In the genomic region with DNA sequence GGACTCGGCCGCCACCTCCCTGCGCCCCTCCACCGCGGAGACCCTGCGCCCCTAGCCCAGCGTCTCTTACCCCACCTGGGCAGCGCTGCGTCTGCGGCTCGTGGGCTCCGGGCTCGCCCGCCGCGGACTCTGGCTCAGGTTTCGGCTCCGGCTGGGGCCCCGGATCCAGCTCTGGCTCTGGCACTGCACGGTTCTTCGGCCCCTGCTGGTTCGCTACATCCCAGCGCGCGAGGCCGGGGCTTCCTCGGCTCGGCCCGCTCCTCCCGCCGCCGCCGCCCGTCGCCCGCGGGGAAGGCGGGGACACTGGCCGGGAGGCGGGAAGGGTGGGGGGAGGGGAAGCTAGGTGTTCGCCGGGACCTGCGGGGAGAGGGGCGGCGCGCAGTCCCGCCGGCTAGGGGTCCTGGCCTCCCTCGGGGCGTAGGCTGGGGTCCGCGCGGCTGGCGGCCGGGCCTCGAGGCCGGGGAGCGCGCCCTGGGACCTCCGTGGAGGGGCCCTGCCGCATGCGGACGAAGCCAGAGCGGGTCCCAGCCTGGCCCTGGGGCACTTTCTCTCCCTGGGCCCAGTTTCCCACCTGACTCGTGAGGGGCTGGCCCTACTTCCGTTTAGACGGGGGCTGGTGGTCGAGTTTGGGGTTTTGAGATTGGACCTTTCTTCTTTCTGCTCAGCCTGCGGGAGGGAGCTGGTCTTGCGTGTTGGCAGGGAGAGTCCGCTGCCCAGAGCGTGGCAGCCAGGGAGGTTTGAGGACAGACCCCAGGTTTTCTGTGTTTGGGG, we compare ENCODE assay signal across 12 cellular contexts. TPM values are rescaled to one million over a fixed set of nuclear protein-coding genes. Genes with fewer than 3 reads are reported as not detected.
A peak's percentile ranks its signal among the peaks of the same experiment; 100 is the strongest.
DNase-seq lines count a peak whose midpoint lies in the region; ATAC-seq and TF ChIP-seq lines count a peak whose summit lies in the region.
"Had no signal": no experiment of that assay in that cellular context is flagged by ENCODE, and none has a peak within 500 bp of the region (broad histone marks: within the 10 kb centered on the region; RNA-seq: fewer than 3 reads in every experiment).

No MANE protein-coding gene starts in this region.

- no peaks in the 10 kb centered on the region for H3K79me2 ChIP-seq in GM23338 (replicated peaks; ENCODE audit: insufficient read depth)
- no peaks in the 10 kb centered on the region for H3K79me2 ChIP-seq in SK-N-SH (ENCODE audit: insufficient read depth)

- H3K9me3 Mint-ChIP-seq in GM23338: peaks cover 7% of the 10 kb centered on the region; the same call in 2 of the 3 replicates
- H3K9me3 Mint-ChIP-seq: stimulated activated memory B cell treated with anti-CD40 and anti-IgM and Interleukin-4, amounts not matched to agents 10 μg/mL and 1 μg/mL and 100 μg/mL, for 72 hours had no signal

- H3K4me3 ChIP-seq in GM23338 (peak overlapping the region; percentile 55), SK-N-SH (ENCODE audit: low read depth in 2 of 2, low read length in 1 of 2) (no peak overlapping the region), iPS DF 6.9 (ENCODE audit: low read length) (peak overlapping the region; percentile 17; the same call in 1 of the 2 replicates), gastrocnemius medialis (peak overlapping the region; percentile 9 to 49 (median 35))

- no peaks in the 10 kb centered on the region for H3K36me3 Mint-ChIP-seq in GM23338 (ENCODE audit: low read depth)
- H3K36me3 Mint-ChIP-seq: stimulated activated memory B cell treated with anti-CD40 and anti-IgM and Interleukin-4, amounts not matched to agents 10 μg/mL and 1 μg/mL and 100 μg/mL, for 72 hours had no signal

- H3K4me3 Mint-ChIP-seq in GM23338: peak overlapping the region; percentile 68

- H3K9me3 ChIP-seq in SK-N-SH (no peaks in the 10 kb centered on the region), iPS DF 6.9 (ENCODE audit: control insufficient read depth, insufficient read depth, low read length) (no peaks in the 10 kb centered on the region), gastrocnemius medialis (no peaks in the 10 kb centered on the region)
- H3K9me3 ChIP-seq: adrenal gland, heart left ventricle had no signal

- DNase-seq in GM23338 (ENCODE audit: low spot score): peak; percentile 79
- DNase-seq in SK-N-SH: peak; percentile 71
- no peak for DNase-seq in iPS DF 6.9 (ENCODE audit: low read depth, low spot score)
- no peak for DNase-seq in gastrocnemius medialis
- no peak for DNase-seq in T-helper 9 cell
- DNase-seq in RKO (ENCODE audit: low spot score): no peak
- DNase-seq in NCI-H187 (lab: John Stamatoyannopoulos, UW): no peak
- DNase-seq: NCI-H82 had no signal

- no peaks in the 10 kb centered on the region for H3K9me2 ChIP-seq in GM23338 (ENCODE audit: insufficient read depth)
- H3K9me2 ChIP-seq in SK-N-SH: no peaks in the 10 kb centered on the region

- POLR2A ChIA-PET in SK-N-SH (lab: Yijun Ruan, JAX): no interaction called here

- H3F3A ChIP-seq in GM23338 (replicated peaks; ENCODE audit: low read depth): peaks cover 10% of the 10 kb centered on the region
- H3F3A ChIP-seq in SK-N-SH (replicated peaks; ENCODE audit: insufficient read depth): no peaks in the 10 kb centered on the region

- H2AFZ ChIP-seq in GM23338 (peak overlapping the region; percentile 95), SK-N-SH (ENCODE audit: low read depth) (no peak overlapping the region)

- no peak for TF ChIP-seq EP300 in SK-N-SH (IDR thresholded peaks at IDR 0.05; ENCODE audit: borderline replicate concordance in 1 of 2, low read depth in 1 of 2, low read length in 1 of 2)

- no peak for TF ChIP-seq POLR2A in gastrocnemius medialis (IDR thresholded peaks at IDR 0.05)

- ATAC-seq in GM23338 (peak; percentile 34), gastrocnemius medialis (peak in 1 of 2 donors; percentile 14), GM21526 (IDR thresholded peaks at IDR 0.05; ENCODE audit: low FRiP score, unreplicated experiment) (no peak)
- ATAC-seq: stimulated activated memory B cell treated with anti-CD40 and anti-IgM and Interleukin-4, amounts not matched to agents 10 μg/mL and 1 μg/mL and 100 μg/mL, for 72 hours had no signal

- peak overlapping the region; percentile 83 for H3K4me2 ChIP-seq in GM23338
- peak overlapping the region; percentile 28; the same call in 1 of the 2 replicates for H3K4me2 ChIP-seq in SK-N-SH

- H3K4me1 ChIP-seq in GM23338 (ENCODE audit: insufficient read depth) (peaks cover 4% of the 10 kb centered on the region; the same call in 1 of the 2 replicates), SK-N-SH (ENCODE audit: control insufficient read depth in 1 of 2, insufficient read depth in 2 of 2, low read depth in 1 of 2, low read length in 1 of 2) (no peaks in the 10 kb centered on the region; a peak in 1 of 4 replicates), iPS DF 6.9 (ENCODE audit: control insufficient read depth, insufficient read depth, low read length) (peaks cover 10% of the 10 kb centered on the region; the same call in 1 of the 2 replicates), gastrocnemius medialis (peaks cover 5 to 7% of the 10 kb centered on the region in 2 donors)

- WGBS in SK-N-SH (ENCODE audit: low lambda C conversion rate): 19% methylated on average over 10 of the region's 72 CpGs
- no CpG with 5 or more reads among the region's 72 CpGs for WGBS in iPS DF 6.9 (ENCODE audit: insufficient coverage, insufficient read length)

- H3K27ac Mint-ChIP-seq in GM23338: no peak overlapping the region
- H3K27ac Mint-ChIP-seq: stimulated activated memory B cell treated with anti-CD40 and anti-IgM and Interleukin-4, amounts not matched to agents 10 μg/mL and 1 μg/mL and 100 μg/mL, for 72 hours had no signal

- intact Hi-C loops in gastrocnemius medialis (cut with DNase I; ENCODE audit: low total_unique reads): loop anchor here (10.0 kb wide), 1 partner anchor 295 kb away; no protein-coding TSS in a partner anchor

- H3K9ac ChIP-seq in SK-N-SH: no peak overlapping the region

- H3K27me3 ChIP-seq in GM23338 (ENCODE audit: insufficient read depth) (peaks cover 100% of the 10 kb centered on the region), SK-N-SH (ENCODE audit: insufficient read depth) (peaks cover 96% of the 10 kb centered on the region), iPS DF 6.9 (ENCODE audit: control insufficient read depth, insufficient read depth, low read length) (peaks cover 92% of the 10 kb centered on the region), gastrocnemius medialis (peaks cover 55 to 78% (median 64%) of the 10 kb centered on the region in 3 donors)

- no peak for TF ChIP-seq CTCF in GM23338 (conservative IDR thresholded peaks at IDR 0.05; ENCODE audit: low read depth in 2 of 2)
- no peak for TF ChIP-seq CTCF in SK-N-SH (IDR thresholded peaks at IDR 0.05)
- TF ChIP-seq CTCF in gastrocnemius medialis (IDR thresholded peaks at IDR 0.05 in 4 of 5, conservative IDR thresholded peaks at IDR 0.05 in 1 of 5): no peak

- H3K27me3 Mint-ChIP-seq in GM23338 (ENCODE audit: insufficient read depth, low read depth, poor library complexity): peaks cover 96% of the 10 kb centered on the region

- TF ChIP-seq RAD21 in SK-N-SH (IDR thresholded peaks at IDR 0.05; ENCODE audit: low read length): no peak

- H3K27ac ChIP-seq in GM23338 (ENCODE audit: low read depth) (no peak overlapping the region), SK-N-SH (ENCODE audit: low read depth in 2 of 2, low read length in 1 of 2) (no peak overlapping the region), iPS DF 6.9 (ENCODE audit: low read length) (no peak overlapping the region), gastrocnemius medialis (no peak overlapping the region)
- H3K27ac ChIP-seq: adrenal gland, heart left ventricle had no signal

- CTCF ChIA-PET in SK-N-SH (lab: Yijun Ruan, JAX): interaction anchor here (0.6 to 3.3 kb wide), 3 partner anchors 9 to 296 kb away, joined by 3 to 11 read pairs (median 3); no protein-coding TSS in a partner anchor

- H3K4me1 Mint-ChIP-seq in GM23338: peaks cover 11% of the 10 kb centered on the region

- in situ Hi-C loops in gastrocnemius medialis (cut with MboI; ENCODE audit: low sequenced_read_pairs in 4 of 4): no loop called here

- H3K36me3 ChIP-seq in GM23338 (ENCODE audit: insufficient read depth) (no peaks in the 10 kb centered on the region), SK-N-SH (replicated peaks in 1 of 2; ENCODE audit: control insufficient read depth in 1 of 2, insufficient read depth in 2 of 2, low read length in 1 of 2) (no peaks in the 10 kb centered on the region), iPS DF 6.9 (ENCODE audit: control insufficient read depth, insufficient read depth, low read length) (no peaks in the 10 kb centered on the region), gastrocnemius medialis (no peaks in the 10 kb centered on the region)
- H3K36me3 ChIP-seq: adrenal gland, heart left ventricle had no signal

- H4K20me1 ChIP-seq in GM23338 (replicated peaks; ENCODE audit: insufficient read depth): peaks cover 23% of the 10 kb centered on the region
- peaks cover 11% of the 10 kb centered on the region; the same call in 1 of the 2 replicates for H4K20me1 ChIP-seq in SK-N-SH (ENCODE audit: insufficient read depth)

TF ChIP-seq in GM23338, 12 proteins besides CTCF, POLR2A, EP300 and RAD21 (continues in another document):
- TF ChIP-seq, protein P1, sequence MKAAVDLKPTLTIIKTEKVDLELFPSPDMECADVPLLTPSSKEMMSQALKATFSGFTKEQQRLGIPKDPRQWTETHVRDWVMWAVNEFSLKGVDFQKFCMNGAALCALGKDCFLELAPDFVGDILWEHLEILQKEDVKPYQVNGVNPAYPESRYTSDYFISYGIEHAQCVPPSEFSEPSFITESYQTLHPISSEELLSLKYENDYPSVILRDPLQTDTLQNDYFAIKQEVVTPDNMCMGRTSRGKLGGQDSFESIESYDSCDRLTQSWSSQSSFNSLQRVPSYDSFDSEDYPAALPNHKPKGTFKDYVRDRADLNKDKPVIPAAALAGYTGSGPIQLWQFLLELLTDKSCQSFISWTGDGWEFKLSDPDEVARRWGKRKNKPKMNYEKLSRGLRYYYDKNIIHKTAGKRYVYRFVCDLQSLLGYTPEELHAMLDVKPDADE (IDR thresholded peaks at IDR 0.05): no peak
- no peak for TF ChIP-seq POLR2AphosphoS5 (IDR thresholded peaks at IDR 0.05; ENCODE audit: low read depth)

TF ChIP-seq in SK-N-SH, 30 proteins besides CTCF, POLR2A, EP300 and RAD21 (continues in another document):
- no peak for TF ChIP-seq FOXJ3 (CRISPR knock-in tag; IDR thresholded peaks at IDR 0.05)

RNA-seq across cellular contexts. Expression of a gene that starts 5.7 kb away (rescaled TPM):
- total RNA-seq in GM23338 (2014; rRNA removed; shearing (Covaris generic)): not detected in 2 replicates
- polyA plus RNA-seq in GM23338 (2016; fragmentation: Nextera tagmentation; extraction: Ambion mirVana) (not detected in 2 replicates), SK-N-SH (2012; rRNA removed) (not detected in 2 replicates)
- polyA plus RNA-seq in SK-N-SH (2012; cell fraction: cytosol; rRNA removed): 0.13 TPM in 1 of 2 replicates, not detected in the other
- polyA plus RNA-seq in SK-N-SH (2012; cell fraction: nucleus; rRNA removed): not detected in 2 replicates
- 10 to 100 TPM in 1 of 4 donors, 1 to 10 TPM in 3; 5.3 to 21.2 (median 9.3) TPM for total RNA-seq in gastrocnemius medialis

Comparison
In these comparisons a context has a peak if more than half of its experiments do, and no peak if none do; other contexts are left out.
1. DNase-seq: peak in GM23338 (single experiment) and SK-N-SH (single experiment); none in iPS DF 6.9 (single experiment), gastrocnemius medialis (0 of 2), T-helper 9 cell (single experiment), RKO (single experiment) and NCI-H187 (0 of 2).
2. H3K4me3 ChIP-seq: peak in GM23338 (single experiment), iPS DF 6.9 (single experiment) and gastrocnemius medialis (4 of 4); none in SK-N-SH (0 of 2).